In genomic region chr16:28193530-28194423, GRCh38 we compare ENCODE assay signal across 1 cellular context.
TF ChIP-seq lines count a peak whose summit lies in the region.

No MANE protein-coding gene starts in this region.

TF ChIP-seq in HEK293, 187 proteins besides CTCF, POLR2A, EP300 and RAD21 (continued from another document):
- no peak for TF ChIP-seq ZNF148 (tag by site-specific recombination; IDR thresholded peaks at IDR 0.05; ENCODE audit: borderline replicate concordance)
- no peak for TF ChIP-seq ZNF473 (tag by site-specific recombination; IDR thresholded peaks at IDR 0.05)
- peak; percentile 95 for TF ChIP-seq ZNF629 (tag by site-specific recombination; IDR thresholded peaks at IDR 0.05)
- no peak for TF ChIP-seq MEIS1 (CRISPR knock-in tag; IDR thresholded peaks at IDR 0.05; ENCODE audit: borderline replicate concordance)
- TF ChIP-seq INSM2 (tag by site-specific recombination; IDR thresholded peaks at IDR 0.05): peak; percentile 88
- TF ChIP-seq OSR2 (tag by site-specific recombination; IDR thresholded peaks at IDR 0.05): peak; percentile 85
- TF ChIP-seq ZNF626 (tag by site-specific recombination; IDR thresholded peaks at IDR 0.05): no peak
- peak; percentile 67; the same call in 1 of the 2 replicates for TF ChIP-seq ZNF639 (tag by site-specific recombination; IDR thresholded peaks at IDR 0.05)
- no peak for TF ChIP-seq ZNF664 (tag by site-specific recombination; IDR thresholded peaks at IDR 0.05)
- no peak for TF ChIP-seq ZNF155 (tag by site-specific recombination; IDR thresholded peaks at IDR 0.05)
- TF ChIP-seq ZNF138 (tag by site-specific recombination; IDR thresholded peaks at IDR 0.05; ENCODE audit: borderline replicate concordance): no peak
- no peak for TF ChIP-seq IKZF3 (tag by site-specific recombination; IDR thresholded peaks at IDR 0.05)
- no peak for TF ChIP-seq MZF1 (tag by site-specific recombination; IDR thresholded peaks at IDR 0.05; ENCODE audit: borderline replicate concordance)
- no peak for TF ChIP-seq ZNF266 (tag by site-specific recombination; IDR thresholded peaks at IDR 0.05; ENCODE audit: low read depth)
- no peak for TF ChIP-seq ZNF146 (tag by site-specific recombination; IDR thresholded peaks at IDR 0.05)
TF ChIP-seq in HEK293: peak in this region for 31.
